Comparison of ENCODE assay signal across 8 cellular contexts in genomic region chr7:120950026-120950538, GRCh38. TPM values are rescaled to one million over a fixed set of nuclear protein-coding genes. Genes with fewer than 3 reads are reported as not detected.
DNase-seq lines count a peak whose midpoint lies in the region; ATAC-seq and TF ChIP-seq lines count a peak whose summit lies in the region.

No MANE protein-coding gene starts in this region.

- H3K4me3 ChIP-seq in GM12864 (ENCODE audit: low read depth, low read length) = peak overlapping the region; percentile 61
- H3K4me3 ChIP-seq in Peyer's patch = peak overlapping the region; percentile 55 to 69 (median 66)
- peak overlapping the region; percentile 68 for H3K4me3 ChIP-seq in epithelial cell of proximal tubule (ENCODE audit: low read depth, low read length)

- H3K36me3 ChIP-seq in Peyer's patch = peaks cover 0 to 18% (median 0%) of the 10 kb centered on the region in 3 donors

- no peaks in the 10 kb centered on the region for H3K9me3 ChIP-seq in Peyer's patch

- ATAC-seq in GM18907 (IDR thresholded peaks at IDR 0.05; ENCODE audit: unreplicated experiment) = no peak

- no peaks in the 10 kb centered on the region for H3K27me3 ChIP-seq in Peyer's patch

- H3K4me1 ChIP-seq in Peyer's patch = peaks cover 0 to 15% (median 0%) of the 10 kb centered on the region in 4 donors

- no peak for TF ChIP-seq POLR2A in Peyer's patch (IDR thresholded peaks at IDR 0.05)

- H3K27ac ChIP-seq in Peyer's patch = peak overlapping the region; percentile 55 to 99 (median 80)

- DNase-seq in GM12864 (ENCODE audit: low read depth) (no peak), Peyer's patch (no peak), epithelial cell of proximal tubule (ENCODE audit: low read depth) (no peak), putamen (ENCODE audit: low spot score) (peak; percentile 15), NCI-H1930 (lab: John Stamatoyannopoulos, UW) (no peak), SHP77 (lab: John Stamatoyannopoulos, UW) (no peak)
- no peak for DNase-seq in stimulated activated CD4-positive, alpha-beta T cell treated with anti-CD3 and anti-CD28 coated beads, Interleukin-12 subunit alpha, Interleukin-12 subunit beta, amount 100 ng/mL, for 4 hours

- TF ChIP-seq CTCF in GM12864 (IDR thresholded peaks at IDR 0.05; ENCODE audit: low read depth, low read length, missing control alignments) (no peak), Peyer's patch (IDR thresholded peaks at IDR 0.05) (no peak), epithelial cell of proximal tubule (conservative IDR thresholded peaks at IDR 0.05; ENCODE audit: low read depth, low read length) (no peak)

RNA-seq across cellular contexts. Expression of gene ING3, which starts 0.5 kb away (rescaled TPM):
- 10 to 100 TPM; 17.9 to 24.8 (median 22.7) TPM for total RNA-seq in Peyer's patch
- 9.1 and 11.0 TPM in 2 replicates for total RNA-seq in epithelial cell of proximal tubule

RNA-seq across cellular contexts. Expression of gene CPED1, which starts 38.4 kb away (rescaled TPM):
- 10 to 100 TPM in 2 of 4 donors, 1 to 10 TPM in 2; 4.4 to 50.3 (median 8.5) TPM for total RNA-seq in Peyer's patch
- total RNA-seq in epithelial cell of proximal tubule = 0.80 and 2.1 TPM in 2 replicates
